23 cellular contexts compared by ENCODE assay signal in the genomic region with DNA sequence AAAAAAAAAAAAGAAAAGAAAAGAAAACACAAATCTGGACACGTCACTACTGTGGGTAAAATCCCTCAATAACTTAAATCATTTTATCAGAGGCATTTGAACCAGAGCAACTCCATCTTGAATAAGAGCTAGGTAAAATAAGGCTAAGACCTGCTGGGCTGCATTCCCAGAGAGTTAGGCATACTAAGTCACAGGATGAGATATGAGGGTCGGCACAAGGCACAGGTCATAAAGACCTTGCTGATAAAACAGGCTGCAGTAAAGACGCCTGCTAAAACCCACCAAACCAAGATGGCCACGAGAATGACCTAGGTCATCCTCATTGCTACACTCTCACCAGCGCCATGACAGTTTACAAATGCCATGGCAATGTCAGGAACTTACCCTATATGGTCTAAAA.
"Had no signal": no experiment of that assay in that cellular context is flagged by ENCODE, and none has a peak within 500 bp of the region (broad histone marks: within the 10 kb centered on the region; RNA-seq: fewer than 3 reads in every experiment).

No MANE protein-coding gene starts in this region.

- H3K4me1 Mint-ChIP-seq: brain had no signal

- DNase-seq: activated CD4-positive, alpha-beta T cell treated with anti-CD3 and anti-CD28 coated beads for 4 hours; activated gamma-delta T cell; activated naive CD4-positive, alpha-beta T cell treated with anti-CD3 and anti-CD28 coated beads for 36 hours; activated T-cell treated with anti-CD3 and anti-CD28 coated beads, Interleukin-2, amount 50 U/mL, for 4 hours; amygdala; MV-4-11; NCI-H1092 treated with DMSO at 0.1 percent for 48 hours; NCI-H1417 treated with DMSO at 0.1 percent for 48 hours; NCI-H1694; NCI-H2029; NCI-H510A treated with DMSO at 0.1 percent for 48 hours; NCI-H69; NK-92 treated with Interleukin-12 subunit alpha and Interleukin-12 subunit beta, amount 100 ng/mL, for 24 hours; OCI-M1; RPMI8226; T-cell; WERI-Rb-1 had no signal

- ATAC-seq: activated CD4-positive, CD25-positive, alpha-beta regulatory T cell treated with anti-CD3 and anti-CD28 coated beads, Interleukin-2, amount 50 U/mL, for 24 hours; activated T-cell treated with anti-CD3 and anti-CD28 coated beads, Interleukin-2, amount 50 U/mL, for 4 hours; Panc1; Right ventricle myocardium inferior; T-cell had no signal

- H3K27me3 Mint-ChIP-seq: activated naive CD8-positive, alpha-beta T cell; brain; IgD-negative memory B cell; T-cell had no signal

- H3K27ac Mint-ChIP-seq: activated naive CD4-positive, alpha-beta T cell treated with anti-CD3 and anti-CD28 coated beads for 36 hours; brain; T-cell had no signal

- H3K4me3 Mint-ChIP-seq: activated naive CD4-positive, alpha-beta T cell treated with anti-CD3 and anti-CD28 coated beads for 36 hours; activated naive CD8-positive, alpha-beta T cell; activated T-cell treated with anti-CD3 and anti-CD28 coated beads, Interleukin-2, amount 50 U/mL, for 4 hours; brain; T-cell had no signal
